Comparison of ENCODE assay signal across 16 cellular contexts in the genomic region with DNA sequence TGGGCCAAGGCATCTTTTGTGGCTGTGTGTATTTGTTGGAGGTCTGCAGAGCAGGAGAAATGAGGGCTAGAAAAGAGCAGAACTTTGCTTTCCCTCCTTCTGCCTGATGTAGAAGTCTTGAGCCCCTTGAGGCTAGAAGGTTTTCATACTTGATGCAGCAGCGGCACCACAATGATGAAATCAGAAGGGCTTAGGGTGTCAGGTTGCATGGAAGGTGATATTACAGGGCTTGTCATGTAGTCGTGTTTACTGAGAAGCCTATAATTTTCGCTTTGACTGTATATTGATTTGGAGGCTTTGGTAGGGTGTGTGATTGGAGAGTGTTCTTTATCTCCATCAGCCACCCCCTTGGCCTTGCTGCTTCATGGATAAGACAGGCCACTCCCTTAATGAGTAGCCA.
DNase-seq lines count a peak whose midpoint lies in the region; ATAC-seq lines count a peak whose summit lies in the region.
"Had no signal": no experiment of that assay in that cellular context is flagged by ENCODE, and none has a peak within 500 bp of the region (broad histone marks: within the 10 kb centered on the region; RNA-seq: fewer than 3 reads in every experiment).

No MANE protein-coding gene starts in this region.

- no peaks in the 10 kb centered on the region for H3K27me3 ChIP-seq in adipocyte (replicated peaks; ENCODE audit: control insufficient read depth, insufficient read depth, low read length)
- H3K27me3 ChIP-seq: BLaER1, right atrium auricular region had no signal

- H3K4me3 ChIP-seq in adipocyte (ENCODE audit: low read length) = no peak overlapping the region
- H3K4me3 ChIP-seq: BLaER1, right atrium auricular region had no signal

- peak; percentile 65 for ATAC-seq in sciatic nerve
- ATAC-seq: left cardiac atrium had no signal

- intact Hi-C loops in sciatic nerve (cut with DNase I) = no loop called here

- H3K36me3 ChIP-seq in adipocyte (ENCODE audit: control insufficient read depth, insufficient read depth, low read length, severe bottlenecking) = no peaks in the 10 kb centered on the region
- H3K36me3 ChIP-seq: BLaER1, right atrium auricular region had no signal

- DNase-seq in NCI-H1092 treated with DMSO at 0.1 percent for 48 hours (lab: John Stamatoyannopoulos, UW) (peak; percentile 3), NCI-H1092 (lab: John Stamatoyannopoulos, UW) (no peak), NCI-H2107 treated with DMSO at 0.1 percent for 48 hours (lab: John Stamatoyannopoulos, UW; ENCODE audit: unreplicated experiment) (peak; percentile 81), adipocyte (ENCODE audit: low read depth) (peak; percentile 32), sciatic nerve (ENCODE audit: low spot score) (no peak), T1000 (lab: John Stamatoyannopoulos, UW) (no peak), dermis blood vessel endothelial cell (no peak), HUDEP-2 (lab: John Stamatoyannopoulos, UW; ENCODE audit: unreplicated experiment in 76 of 76) (no peak)
- DNase-seq: activated CD4-positive, CD25-positive, alpha-beta regulatory T cell treated with anti-CD3 and anti-CD28 coated beads, Interleukin-2, amount 50 U/mL, for 72 hours; activated gamma-delta T cell; DMS79; foreskin melanocyte; left cardiac atrium; trophoblast cell had no signal

- H3K4me1 ChIP-seq in adipocyte (ENCODE audit: control insufficient read depth, insufficient read depth, low read length) = no peaks in the 10 kb centered on the region
- H3K4me1 ChIP-seq: BLaER1 had no signal

- H3K9ac ChIP-seq in adipocyte (ENCODE audit: low read length) = no peak overlapping the region
- H3K9ac ChIP-seq: BLaER1 had no signal

- no peaks in the 10 kb centered on the region for H3K9me3 ChIP-seq in adipocyte (ENCODE audit: control insufficient read depth, low read length)
- H3K9me3 ChIP-seq: BLaER1, right atrium auricular region had no signal

Comparison
In these comparisons a context has a peak if more than half of its experiments do, and no peak if none do; other contexts are left out.
1. DNase-seq: peak in NCI-H1092 treated with DMSO at 0.1 percent for 48 hours (single experiment), NCI-H2107 treated with DMSO at 0.1 percent for 48 hours (single experiment) and adipocyte (single experiment); none in NCI-H1092 (single experiment), sciatic nerve (single experiment), T1000 (single experiment), dermis blood vessel endothelial cell (single experiment) and HUDEP-2 (0 of 76).